Comparison of ENCODE assay signal across 22 cellular contexts in the genomic region with DNA sequence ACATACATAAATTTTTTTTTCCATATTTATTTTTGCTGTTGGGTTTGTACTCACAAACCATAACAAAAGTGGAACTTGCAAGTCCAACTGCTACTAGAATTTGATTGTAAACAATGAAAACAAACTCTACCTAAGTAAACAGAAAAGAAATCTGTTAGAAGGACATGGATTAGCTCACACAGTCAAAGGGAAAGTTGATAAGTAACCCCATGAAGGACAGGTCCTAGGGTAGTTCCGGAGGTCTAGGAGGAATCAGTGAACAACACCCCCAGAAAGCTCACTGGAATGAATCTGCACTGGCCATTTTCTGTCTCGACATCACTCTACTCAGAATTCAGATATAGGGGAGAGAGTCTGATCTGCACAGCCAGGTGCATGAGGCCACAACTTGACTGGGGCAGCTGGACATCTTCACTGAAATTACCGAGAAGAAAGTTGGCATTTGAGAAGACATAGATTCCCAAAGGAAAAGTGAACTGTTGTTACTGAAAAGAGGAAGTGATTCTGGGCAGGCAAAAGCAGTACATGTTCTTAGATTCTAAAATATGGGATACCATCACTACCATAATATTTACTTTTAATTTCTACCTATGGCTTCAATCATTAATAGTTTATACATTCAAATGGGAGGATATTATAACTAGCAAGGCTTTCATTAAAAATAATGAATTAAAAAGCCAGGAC.
"Had no signal": no experiment of that assay in that cellular context is flagged by ENCODE, and none has a peak within 500 bp of the region (broad histone marks: within the 10 kb centered on the region; RNA-seq: fewer than 3 reads in every experiment).

No MANE protein-coding gene starts in this region.

- H3K9me3 Mint-ChIP-seq: activated naive CD4-positive, alpha-beta T cell treated with anti-CD3 and anti-CD28 coated beads for 36 hours; activated T-cell treated with anti-CD3 and anti-CD28 coated beads, Interleukin-2, amount 50 U/mL, for 4 hours; effector memory CD8-positive, alpha-beta T cell; memory B cell; neural progenitor cell; stimulated activated memory B cell treated with anti-CD40 and anti-IgM and Interleukin-4, amounts not matched to agents 10 μg/mL and 1 μg/mL and 100 μg/mL, for 72 hours had no signal

- H3K9ac ChIP-seq: neural progenitor cell had no signal

- H3K4me2 ChIP-seq: neural progenitor cell had no signal

- H3K27ac Mint-ChIP-seq: activated naive CD4-positive, alpha-beta T cell treated with anti-CD3 and anti-CD28 coated beads for 36 hours; effector memory CD8-positive, alpha-beta T cell; memory B cell; neural progenitor cell; stimulated activated memory B cell treated with anti-CD40 and anti-IgM and Interleukin-4, amounts not matched to agents 10 μg/mL and 1 μg/mL and 100 μg/mL, for 72 hours; type B pancreatic cell had no signal

- H3K27ac ChIP-seq: body of pancreas, epithelial cell of prostate, neural progenitor cell, psoas muscle, sigmoid colon, testis had no signal

- H3K4me1 Mint-ChIP-seq: memory B cell; naive B cell; neural progenitor cell; stimulated activated memory B cell treated with anti-CD40 and anti-IgM and Interleukin-4, amounts not matched to agents 10 μg/mL and 1 μg/mL and 100 μg/mL, for 72 hours had no signal

- H3K27me3 ChIP-seq: body of pancreas, neural progenitor cell, sigmoid colon, testis had no signal

- H3K4me3 Mint-ChIP-seq: activated naive CD4-positive, alpha-beta T cell treated with anti-CD3 and anti-CD28 coated beads for 36 hours; activated T-cell treated with anti-CD3 and anti-CD28 coated beads, Interleukin-2, amount 50 U/mL, for 4 hours; effector memory CD8-positive, alpha-beta T cell; memory B cell; naive B cell; neural progenitor cell; stimulated activated memory B cell treated with anti-CD40 and anti-IgM and Interleukin-4, amounts not matched to agents 10 μg/mL and 1 μg/mL and 100 μg/mL, for 72 hours had no signal

- H3K4me1 ChIP-seq: neural progenitor cell, psoas muscle, sigmoid colon, testis had no signal

- H3K4me3 ChIP-seq: body of pancreas, mucosa of descending colon, neural progenitor cell, psoas muscle, sigmoid colon, testis had no signal

- H3K27me3 Mint-ChIP-seq: memory B cell; stimulated activated memory B cell treated with anti-CD40 and anti-IgM and Interleukin-4, amounts not matched to agents 10 μg/mL and 1 μg/mL and 100 μg/mL, for 72 hours; type B pancreatic cell had no signal

- DNase-seq: activated CD4-positive, alpha-beta T cell treated with anti-CD3 and anti-CD28 coated beads, Interleukin-2, amount 50 U/mL, for 1 hour; activated CD8-positive, alpha-beta memory T cell treated with anti-CD3 and anti-CD28 coated beads, Interleukin-2, amount 50 U/mL, for 4 hours; activated naive CD4-positive, alpha-beta T cell treated with anti-CD3 and anti-CD28 coated beads for 36 hours; activated T-cell treated with anti-CD3 and anti-CD28 coated beads, Interleukin-2, amount 50 U/mL, for 4 hours; body of pancreas; caudate nucleus; effector memory CD8-positive, alpha-beta T cell; foreskin fibroblast; hippocampal formation; mucosa of descending colon; naive B cell; psoas muscle; sigmoid colon; stimulated activated CD4-positive, alpha-beta T cell treated with anti-CD3 and anti-CD28 coated beads, Interleukin-4, amount 100 ng/mL, for 4 hours; T-helper 9 cell; testis had no signal

- H3K36me3 Mint-ChIP-seq: memory B cell; naive B cell; neural progenitor cell; stimulated activated memory B cell treated with anti-CD40 and anti-IgM and Interleukin-4, amounts not matched to agents 10 μg/mL and 1 μg/mL and 100 μg/mL, for 72 hours; type B pancreatic cell had no signal

- H3K9me3 ChIP-seq: body of pancreas, mucosa of descending colon, psoas muscle, sigmoid colon, testis had no signal

- ATAC-seq: activated CD4-positive, CD25-positive, alpha-beta regulatory T cell treated with anti-CD3 and anti-CD28 coated beads, Interleukin-2, amount 50 U/mL, for 24 hours; activated T-cell treated with anti-CD3 and anti-CD28 coated beads, Interleukin-2, amount 50 U/mL, for 4 hours; body of pancreas; effector memory CD8-positive, alpha-beta T cell; mucosa of descending colon; psoas muscle; stimulated activated memory B cell treated with anti-CD40 and anti-IgM and Interleukin-4, amounts not matched to agents 10 μg/mL and 1 μg/mL and 100 μg/mL, for 72 hours had no signal

- H3K36me3 ChIP-seq: neural progenitor cell, sigmoid colon had no signal
